1 cellular context compared by ENCODE assay signal in the genomic region with DNA sequence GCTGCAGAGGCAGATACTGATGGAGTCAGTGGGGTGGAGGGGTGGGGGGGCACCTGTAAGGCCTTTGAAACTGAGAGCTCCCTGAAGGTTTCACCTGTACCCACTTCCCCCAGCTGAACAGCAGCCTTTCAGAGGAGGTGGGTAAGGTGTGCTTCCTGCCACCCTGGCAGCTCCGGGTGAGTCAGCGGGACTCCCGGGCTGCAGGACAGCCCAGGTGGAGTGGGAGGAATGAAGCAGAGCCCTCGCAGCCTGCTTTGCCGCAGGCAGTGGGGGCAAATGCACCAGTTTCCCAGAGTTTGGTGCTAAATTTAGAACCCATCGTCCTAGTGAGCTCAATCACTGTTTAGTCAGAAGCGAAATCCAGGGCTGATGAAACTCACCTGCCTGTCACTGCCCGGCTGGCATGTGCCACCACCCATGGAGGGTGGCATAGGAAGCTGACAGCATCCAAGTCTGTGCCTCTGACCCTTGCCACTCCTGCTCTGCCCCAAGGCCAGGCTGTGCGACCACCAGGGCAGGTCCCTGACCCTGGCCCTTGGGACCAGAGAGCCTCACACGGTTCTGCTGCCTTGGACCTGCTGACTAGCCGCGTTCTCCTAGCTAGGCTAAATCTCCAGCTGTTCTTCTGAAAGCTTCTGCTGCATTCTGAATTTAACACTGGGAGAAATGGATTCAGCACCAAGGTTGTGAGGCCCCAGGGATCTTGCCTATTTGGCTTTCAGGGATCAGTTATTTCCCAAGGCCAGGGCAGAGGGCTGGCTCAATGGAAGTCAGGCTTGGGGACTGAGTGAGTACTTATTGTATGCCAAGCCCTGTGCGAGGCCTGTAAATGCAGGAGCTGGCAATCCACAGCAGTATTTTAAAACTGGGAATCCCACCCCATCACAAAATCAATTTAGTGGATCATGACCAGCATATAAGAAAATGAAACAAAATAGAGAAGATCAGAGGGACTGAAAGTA.
TF ChIP-seq lines count a peak whose summit lies in the region.

No MANE protein-coding gene starts in this region.

TF ChIP-seq in H1, 55 proteins besides CTCF, POLR2A, EP300 and RAD21:
- no peak for TF ChIP-seq JUND (IDR thresholded peaks at IDR 0.05; ENCODE audit: low read length)
- no peak for TF ChIP-seq SIX5 (IDR thresholded peaks at IDR 0.05; ENCODE audit: low read depth, low read length)
- TF ChIP-seq POLR2AphosphoS5 (IDR thresholded peaks at IDR 0.05; ENCODE audit: low read depth, low read length): no peak
- TF ChIP-seq, protein P1, sequence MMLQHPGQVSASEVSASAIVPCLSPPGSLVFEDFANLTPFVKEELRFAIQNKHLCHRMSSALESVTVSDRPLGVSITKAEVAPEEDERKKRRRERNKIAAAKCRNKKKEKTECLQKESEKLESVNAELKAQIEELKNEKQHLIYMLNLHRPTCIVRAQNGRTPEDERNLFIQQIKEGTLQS (IDR thresholded peaks at IDR 0.05; ENCODE audit: insufficient read depth, low read depth, low read length): no peak
- TF ChIP-seq, protein P2, sequence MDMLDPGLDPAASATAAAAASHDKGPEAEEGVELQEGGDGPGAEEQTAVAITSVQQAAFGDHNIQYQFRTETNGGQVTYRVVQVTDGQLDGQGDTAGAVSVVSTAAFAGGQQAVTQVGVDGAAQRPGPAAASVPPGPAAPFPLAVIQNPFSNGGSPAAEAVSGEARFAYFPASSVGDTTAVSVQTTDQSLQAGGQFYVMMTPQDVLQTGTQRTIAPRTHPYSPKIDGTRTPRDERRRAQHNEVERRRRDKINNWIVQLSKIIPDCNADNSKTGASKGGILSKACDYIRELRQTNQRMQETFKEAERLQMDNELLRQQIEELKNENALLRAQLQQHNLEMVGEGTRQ (IDR thresholded peaks at IDR 0.05; ENCODE audit: low read length): no peak
- no peak for TF ChIP-seq PHF8 (conservative IDR thresholded peaks at IDR 0.05; ENCODE audit: low read depth, low read length)
